22 cellular contexts compared by ENCODE assay signal in genomic region chr3:24479816-24480215, GRCh38. TPM values are rescaled to one million over a fixed set of nuclear protein-coding genes. Genes with fewer than 3 reads are reported as not detected.
A peak's percentile ranks its signal among the peaks of the same experiment; 100 is the strongest.
DNase-seq lines count a peak whose midpoint lies in the region; ATAC-seq, FAIRE-seq and TF ChIP-seq lines count a peak whose summit lies in the region.
"Had no signal": no experiment of that assay in that cellular context is flagged by ENCODE, and none has a peak within 500 bp of the region (broad histone marks: within the 10 kb centered on the region; RNA-seq: fewer than 3 reads in every experiment).

No MANE protein-coding gene starts in this region.

- H3K27me3 ChIP-seq in keratinocyte (ENCODE audit: control insufficient read depth, extremely low read depth, insufficient read depth, low read length), result no peaks in the 10 kb centered on the region
- H3K27me3 ChIP-seq in tibial artery, result no peaks in the 10 kb centered on the region
- H3K27me3 ChIP-seq: BE2C, SJCRH30 had no signal

- H3K36me3 ChIP-seq in keratinocyte (ENCODE audit: control insufficient read depth in 2 of 2, extremely low read depth in 1 of 2, insufficient read depth in 2 of 2, low read length in 2 of 2) (no peaks in the 10 kb centered on the region), tibial artery (no peaks in the 10 kb centered on the region)
- H3K36me3 ChIP-seq: BE2C, SJCRH30 had no signal

- H3K9me3 ChIP-seq in keratinocyte (ENCODE audit: control insufficient read depth, low read depth, low read length) (no peaks in the 10 kb centered on the region), tibial artery (no peaks in the 10 kb centered on the region)
- H3K9me3 ChIP-seq: BE2C, SJCRH30 had no signal

- peak; percentile 20 for FAIRE-seq in HTR-8/SVneo (lab: Jason Lieb, UNC)
- peak; percentile 80 for FAIRE-seq in RCC 7860 (lab: Jason Lieb, UNC)
- peak; percentile 26 for FAIRE-seq in keratinocyte (lab: Jason Lieb, UNC)
- FAIRE-seq: GM12891 had no signal

- DNase-seq in HTR-8/SVneo (ENCODE audit: insufficient read length, low spot score) (no peak), RCC 7860 (ENCODE audit: low spot score) (peak; percentile 39), keratinocyte (ENCODE audit: low read depth, low spot score) (no peak), tibial artery (no peak), COLO668 (lab: John Stamatoyannopoulos, UW; ENCODE audit: unreplicated experiment) (no peak), C1 segment of cervical spinal cord (lab: John Stamatoyannopoulos, UW) (no peak)
- DNase-seq: BE2C; CD4-positive, alpha-beta memory T cell; DMS153; HCEC 1CT; Kasumi-1; MM.1S; NCI-H1048; NCI-H1436 treated with DMSO at 0.1 percent for 48 hours; NCI-H1930; NCI-H2227 treated with DMSO at 0.1 percent for 48 hours; NCI-H510A; SJCRH30 had no signal

- ATAC-seq in GM21360 (IDR thresholded peaks at IDR 0.05; ENCODE audit: unreplicated experiment), result no peak
- ATAC-seq: GM23338, Panc1 had no signal

- H3K9me1 ChIP-seq in keratinocyte (ENCODE audit: control insufficient read depth, extremely low read depth, insufficient read depth, low read length), result no peaks in the 10 kb centered on the region

- intact Hi-C loops in tibial artery (cut with DNase I; ENCODE audit: low total_unique reads), result no loop called here

- no peak for TF ChIP-seq CTCF in keratinocyte (optimal IDR thresholded peaks at IDR 0.05 in 1 of 3, IDR thresholded peaks at IDR 0.05 in 1 of 3, conservative IDR thresholded peaks at IDR 0.05 in 1 of 3; ENCODE audit: extremely low read depth in 1 of 3, insufficient read depth in 2 of 3, low read length in 3 of 3)
- TF ChIP-seq CTCF in tibial artery (IDR thresholded peaks at IDR 0.05), result no peak

- H3K4me1 ChIP-seq in keratinocyte (ENCODE audit: control insufficient read depth, extremely low read depth, insufficient read depth, low read length) (peaks cover 13% of the 10 kb centered on the region), tibial artery (peaks cover 0 to 77% (median 33%) of the 10 kb centered on the region in 4 donors)
- H3K4me1 ChIP-seq: BE2C, SJCRH30 had no signal

- H3K9ac ChIP-seq in keratinocyte (ENCODE audit: control insufficient read depth, extremely low read depth, insufficient read depth, low read length), result no peak overlapping the region

- H3K4me2 ChIP-seq in keratinocyte (ENCODE audit: control insufficient read depth, extremely low read depth, insufficient read depth, low read depth, low read length), result no peak overlapping the region
- H3K4me2 ChIP-seq: GM23338 had no signal

- dilution Hi-C loops in keratinocyte (cut with MboI; ENCODE audit: extremely low pct_ligation_motif_present, low sequenced_read_pairs), result no loop called here

- H3K27ac ChIP-seq in keratinocyte (ENCODE audit: control insufficient read depth, insufficient read depth, low read length), result no peak overlapping the region
- peak overlapping the region; percentile 49 to 64 for H3K27ac ChIP-seq in tibial artery
- H3K27ac ChIP-seq: SJCRH30 had no signal

- no peak overlapping the region for H2AFZ ChIP-seq in keratinocyte (ENCODE audit: control insufficient read depth, low read length)
- H2AFZ ChIP-seq: GM23338 had no signal

- H3K4me3 ChIP-seq in keratinocyte (ENCODE audit: control insufficient read depth in 2 of 3, extremely low read depth in 1 of 3, insufficient read depth in 2 of 3, low read depth in 1 of 3, low read length in 3 of 3) (no peak overlapping the region), tibial artery (no peak overlapping the region)
- H3K4me3 ChIP-seq: GM23338, SJCRH30 had no signal

- H3K79me2 ChIP-seq in keratinocyte (ENCODE audit: control insufficient read depth, insufficient read depth, low read length), result no peaks in the 10 kb centered on the region

- no peaks in the 10 kb centered on the region for H4K20me1 ChIP-seq in keratinocyte (ENCODE audit: control insufficient read depth, extremely low read depth, insufficient read depth, low read length)

RNA-seq across cellular contexts. Expression of gene THRB, which starts 14.8 kb away (rescaled TPM):
- polyA plus RNA-seq in keratinocyte, result 2.6 to 3.2 TPM (median 3.1 TPM) in 3 replicates
- polyA plus RNA-seq in keratinocyte (2011; ENCODE audit: low read depth), result 5.1 TPM
- polyA plus RNA-seq in keratinocyte (2011; cell fraction: cytosol; rRNA removed), result 2.9 and 4.1 TPM in 2 replicates
- polyA plus RNA-seq in keratinocyte (2011; cell fraction: nucleus; rRNA removed), result 4.0 and 4.3 TPM in 2 replicates
- polyA plus RNA-seq in keratinocyte (2012; ENCODE audit: low replicate concordance), result 2.5 and 4.8 TPM in 2 replicates
- 5.7 to 9.7 TPM (median 5.8 TPM) in 3 replicates for polyA minus RNA-seq in keratinocyte
- 2.3 TPM for polyA minus RNA-seq in keratinocyte (2011; cell fraction: cytosol; rRNA and poly(A)+ RNA removed)
- polyA minus RNA-seq in keratinocyte (2011; cell fraction: nucleus; rRNA and poly(A)+ RNA removed), result 6.9 and 9.1 TPM in 2 replicates
